8 cellular contexts compared by ENCODE assay signal in the genomic region with DNA sequence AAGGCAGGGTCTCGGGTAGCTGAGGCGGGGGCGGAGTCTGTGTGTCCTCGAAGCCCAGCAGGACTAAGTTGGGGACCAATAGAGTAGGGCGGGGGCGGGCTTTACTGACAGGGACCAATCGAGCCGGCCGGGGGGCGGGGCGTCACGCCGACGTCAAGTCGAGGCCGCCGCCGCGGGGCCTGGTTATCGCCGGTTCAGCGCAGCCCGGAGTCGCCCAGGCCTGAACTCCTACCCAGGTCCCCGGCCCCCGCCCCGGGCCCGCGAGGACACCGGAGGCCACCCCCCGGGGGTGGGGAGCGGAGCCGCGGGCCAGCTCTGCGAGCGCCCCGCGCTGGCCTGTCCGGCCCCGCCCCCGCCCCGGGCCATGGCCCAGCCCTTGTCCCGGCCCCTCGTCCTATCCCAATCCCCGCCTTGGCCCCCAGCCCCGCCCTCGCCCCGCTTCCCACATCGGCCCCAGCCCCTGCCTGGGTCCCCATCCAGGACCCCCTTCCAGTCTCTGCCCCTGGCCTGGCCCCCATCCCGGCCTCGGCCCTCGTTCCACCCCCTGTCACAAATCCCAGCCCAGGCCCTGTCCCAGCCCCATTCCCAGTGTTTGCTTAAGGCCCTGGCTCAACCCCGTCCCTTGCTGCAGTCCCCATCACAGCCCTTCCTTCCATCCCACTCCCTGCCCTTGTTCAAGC. TPM values are rescaled to one million over a fixed set of nuclear protein-coding genes. Genes with fewer than 3 reads are reported as not detected.
A peak's percentile ranks its signal among the peaks of the same experiment; 100 is the strongest.
DNase-seq lines count a peak whose midpoint lies in the region; ATAC-seq and TF ChIP-seq lines count a peak whose summit lies in the region.

A gene with protein sequence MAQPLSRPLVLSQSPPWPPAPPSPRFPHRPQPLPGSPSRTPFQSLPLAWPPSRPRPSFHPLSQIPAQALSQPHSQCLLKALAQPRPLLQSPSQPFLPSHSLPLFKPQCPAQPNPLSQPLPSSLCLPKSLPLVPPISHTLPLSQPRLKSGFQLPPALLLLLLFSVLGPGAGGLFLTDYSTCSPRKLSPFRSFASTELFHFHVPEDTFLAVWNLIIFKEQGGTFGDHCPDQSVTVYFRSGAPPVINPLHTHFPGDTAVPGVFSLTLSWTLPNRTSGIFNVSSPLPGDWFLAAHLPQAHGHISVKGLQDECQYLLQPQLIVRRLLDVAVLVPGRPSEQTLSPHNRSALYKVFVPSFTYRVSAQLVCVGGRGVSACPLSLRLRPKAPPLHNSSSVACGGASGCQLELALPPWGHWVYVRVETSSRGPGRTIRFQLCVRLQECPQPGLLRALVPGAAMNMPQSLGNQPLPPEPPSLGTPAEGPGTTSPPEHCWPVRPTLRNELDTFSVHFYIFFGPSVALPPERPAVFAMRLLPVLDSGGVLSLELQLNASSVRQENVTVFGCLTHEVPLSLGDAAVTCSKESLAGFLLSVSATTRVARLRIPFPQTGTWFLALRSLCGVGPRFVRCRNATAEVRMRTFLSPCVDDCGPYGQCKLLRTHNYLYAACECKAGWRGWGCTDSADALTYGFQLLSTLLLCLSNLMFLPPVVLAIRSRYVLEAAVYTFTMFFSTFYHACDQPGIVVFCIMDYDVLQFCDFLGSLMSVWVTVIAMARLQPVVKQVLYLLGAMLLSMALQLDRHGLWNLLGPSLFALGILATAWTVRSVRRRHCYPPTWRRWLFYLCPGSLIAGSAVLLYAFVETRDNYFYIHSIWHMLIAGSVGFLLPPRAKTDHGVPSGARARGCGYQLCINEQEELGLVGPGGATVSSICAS (plus strand): TSS at position 145 of the 680 bp plus-strand sequence. CDS start 220 bp downstream, at position 365.

- no peaks in the 10 kb centered on the region for H3K36me3 ChIP-seq in colonic mucosa

- H3K4me1 ChIP-seq in colonic mucosa: peaks cover 10% of the 10 kb centered on the region

- no peaks in the 10 kb centered on the region for H3K27me3 ChIP-seq in colonic mucosa

- intact Hi-C loops in colonic mucosa (cut with DNase I): no loop called here

- peak within 1 kb of the TSS; percentile 84 to 89 for H3K9ac ChIP-seq in colonic mucosa (ENCODE audit: low read depth in 2 of 2, low read length in 2 of 2)

- H3K4me3 ChIP-seq in colonic mucosa: peak within 1 kb of the TSS; percentile 64

- TF ChIP-seq CTCF in colonic mucosa (IDR thresholded peaks at IDR 0.05): no peak

- ATAC-seq in HG03432 (IDR thresholded peaks at IDR 0.05; ENCODE audit: unreplicated experiment) (peak; percentile 84), left lobe of liver (peak; percentile 91)

- no peaks in the 10 kb centered on the region for H3K9me3 ChIP-seq in colonic mucosa

- H3K27ac ChIP-seq in colonic mucosa: peak within 1 kb of the TSS; percentile 88

- DNase-seq in AG08396 (ENCODE audit: low spot score) (peak; percentile 96), GM19238 (ENCODE audit: insufficient read length, low spot score) (peak; percentile 95), NCI-H510A treated with DMSO at 0.1 percent for 48 hours (lab: John Stamatoyannopoulos, UW) (peak; percentile 62), colonic mucosa (peak; percentile 97), left lobe of liver (ENCODE audit: low spot score) (peak; percentile 95)
- DNase-seq in activated CD4-positive, alpha-beta T cell treated with anti-CD3 and anti-CD28 coated beads for 48 hours: peak; percentile 97
- DNase-seq in stimulated activated CD4-positive, alpha-beta T cell treated with anti-CD3 and anti-CD28 coated beads, Interleukin-1b, Interleukin-23, amount 100 ng/mL, for 48 hours: peak; percentile 93

RNA-seq across cellular contexts. Expression of the gene that starts here (rescaled TPM):
- total RNA-seq in colonic mucosa: 10 to 100 TPM; 15.1 to 17.6 TPM
- total RNA-seq in left lobe of liver: 4.4 TPM

Comparison
In these comparisons a context has a peak if more than half of its experiments do, and no peak if none do; other contexts are left out.
1. Peak in every context shown above with its lines: DNase-seq, ATAC-seq, H3K4me3 ChIP-seq and H3K27ac ChIP-seq.